In the genomic region with DNA sequence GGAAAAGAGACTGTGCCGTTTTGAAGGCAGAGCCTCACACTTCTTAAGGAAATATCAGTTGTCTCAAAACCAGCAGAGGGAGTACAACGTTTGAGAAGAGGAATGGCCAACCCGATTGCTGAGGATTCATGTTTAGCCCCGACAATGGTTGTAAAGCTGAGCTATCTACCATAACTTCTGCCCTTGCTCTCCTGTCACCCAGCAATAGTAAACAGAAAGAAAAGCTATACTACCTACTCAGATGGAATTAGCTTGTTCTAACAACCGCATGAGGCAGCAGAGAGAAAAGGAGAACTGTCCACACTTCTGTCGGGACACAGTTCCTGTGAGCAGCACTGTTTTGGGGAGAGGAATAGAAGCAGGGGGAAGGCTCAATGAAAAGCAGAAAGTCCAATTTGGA, we compare ENCODE assay signal across 8 cellular contexts.
DNase-seq lines count a peak whose midpoint lies in the region; ATAC-seq and TF ChIP-seq lines count a peak whose summit lies in the region.

No MANE protein-coding gene starts in this region.

- H3K18ac ChIP-seq in H9 (ENCODE audit: insufficient read length, low read depth, low read length) (no peak overlapping the region), trophoblast cell (ENCODE audit: low read length) (no peak overlapping the region)

- peak; percentile 49 for ATAC-seq in activated CD8-positive, alpha-beta T cell treated with anti-CD3 and anti-CD28 coated beads for 36 hours
- ATAC-seq in GM18511 (IDR thresholded peaks at IDR 0.05; ENCODE audit: unreplicated experiment) (no peak), HG03139 (IDR thresholded peaks at IDR 0.05; ENCODE audit: unreplicated experiment) (no peak)

- no peak overlapping the region for H3K56ac ChIP-seq in H9 (ENCODE audit: insufficient read length, low read depth, low read length)

- H3K4me2 ChIP-seq in H9 (ENCODE audit: insufficient read depth, insufficient read length, low read length) (no peak overlapping the region), trophoblast cell (ENCODE audit: low read length) (no peak overlapping the region)

- H2AFZ ChIP-seq in H9 (ENCODE audit: low read length) (no peak overlapping the region), trophoblast cell (ENCODE audit: insufficient read depth, low read length, poor library complexity) (no peak overlapping the region)

- H4K91ac ChIP-seq in H9 (ENCODE audit: insufficient read length, low read depth, low read length) (no peak overlapping the region), trophoblast cell (ENCODE audit: low read depth, low read length) (no peak overlapping the region)

- intact Hi-C loops in activated CD8-positive, alpha-beta T cell treated with anti-CD3 and anti-CD28 coated beads for 36 hours (cut with micrococcal nuclease), result no loop called here
- intact Hi-C loops in posterior vena cava (cut with DNase I), result loop anchor here in 1 of 2 donors (5.0 kb wide), 1 partner anchor 37 kb away; no protein-coding TSS in a partner anchor

- peaks cover 8% of the 10 kb centered on the region; the same call in 1 of the 2 replicates for H3K79me2 ChIP-seq in H9 (ENCODE audit: insufficient read depth, low read length)
- peaks cover 4% of the 10 kb centered on the region for H3K79me2 ChIP-seq in trophoblast cell (ENCODE audit: control insufficient read depth, insufficient read depth, low read length, poor library complexity)

- H3K27ac ChIP-seq in H9 (ENCODE audit: insufficient read length, low read depth, low read length) (no peak overlapping the region), trophoblast cell (ENCODE audit: low read depth, low read length) (no peak overlapping the region)

- no peaks in the 10 kb centered on the region for H4K20me1 ChIP-seq in H9 (ENCODE audit: control insufficient read depth, insufficient read depth, insufficient read length)

- H3K36me3 Mint-ChIP-seq in H9 (ENCODE audit: insufficient read depth in 1 of 3, low read depth in 3 of 3) (peaks cover 22 to 27% (median 25%) of the 10 kb centered on the region in 3 experiments), glutamatergic neuron (ENCODE audit: unreplicated experiment) (peaks cover 5% of the 10 kb centered on the region)
- H3K36me3 Mint-ChIP-seq in activated CD8-positive, alpha-beta T cell treated with anti-CD3 and anti-CD28 coated beads for 36 hours (ENCODE audit: low read depth), result peaks cover 35% of the 10 kb centered on the region

- H2AK5ac ChIP-seq in H9 (ENCODE audit: insufficient read length, low read length) (no peak overlapping the region), trophoblast cell (ENCODE audit: low read length) (no peak overlapping the region)

- H4K8ac ChIP-seq in H9 (replicated peaks; ENCODE audit: insufficient read length, low read depth, low read length) (no peak overlapping the region), trophoblast cell (ENCODE audit: low read depth, low read length) (no peak overlapping the region)

- H3K4me3 ChIP-seq in trophoblast cell (ENCODE audit: low read depth, low read length), result no peak overlapping the region

- POLR2A ChIA-PET in activated CD8-positive, alpha-beta T cell treated with anti-CD3 and anti-CD28 coated beads for 36 hours (lab: Charles Lee), result interaction anchor here (1.2 to 3.1 kb wide), 2 partner anchors 9 to 11 kb away, joined by 3 to 14 read pairs; no protein-coding TSS in a partner anchor

- H3K4ac ChIP-seq in H9 (ENCODE audit: low read depth, low read length), result no peak overlapping the region
- H3K4ac ChIP-seq in trophoblast cell (ENCODE audit: low read depth, low read length), result peak overlapping the region; percentile 64

- peaks cover 19 to 33% of the 10 kb centered on the region in 2 experiments for H3K36me3 ChIP-seq in trophoblast cell (ENCODE audit: control insufficient read depth in 1 of 2, insufficient read depth in 2 of 2, low read length in 2 of 2)

- H3K23me2 ChIP-seq in H9 (ENCODE audit: insufficient read length, low read depth, low read length, poor library complexity, severe bottlenecking), result no peaks in the 10 kb centered on the region

- H3K14ac ChIP-seq in H9 (ENCODE audit: insufficient read depth, low read length), result no peak overlapping the region
- H3K14ac ChIP-seq in trophoblast cell (ENCODE audit: low read length), result no peak overlapping the region

- H3K23ac ChIP-seq in H9 (ENCODE audit: insufficient read length, low read depth, low read length) (no peak overlapping the region), trophoblast cell (ENCODE audit: low read length) (no peak overlapping the region)

- H3K4me1 ChIP-seq in H9 (ENCODE audit: insufficient read depth, low read length) (peaks cover 9% of the 10 kb centered on the region; the same call in 1 of the 2 replicates), trophoblast cell (ENCODE audit: control insufficient read depth in 1 of 2, insufficient read depth in 2 of 2, low read length in 2 of 2) (peaks cover 1 to 2% of the 10 kb centered on the region in 2 experiments)

- H2BK12ac ChIP-seq in H9 (ENCODE audit: insufficient read length, low read depth, low read length), result no peak overlapping the region
- no peak overlapping the region for H2BK12ac ChIP-seq in trophoblast cell (ENCODE audit: low read length)

- no peak overlapping the region for H2BK20ac ChIP-seq in H9 (ENCODE audit: low read depth, low read length, poor library complexity, severe bottlenecking)

- H2BK120ac ChIP-seq in H9 (ENCODE audit: low read depth, low read length, poor library complexity, severe bottlenecking) (no peak overlapping the region), trophoblast cell (ENCODE audit: insufficient read depth, low read length, poor library complexity) (no peak overlapping the region)

- peak overlapping the region in 1 of 2 experiments; percentile 63; a peak in 1 of 5 replicates for H3K4me3 Mint-ChIP-seq in H9
- H3K4me3 Mint-ChIP-seq in activated CD8-positive, alpha-beta T cell treated with anti-CD3 and anti-CD28 coated beads for 36 hours, result no peak overlapping the region
- H3K4me3 Mint-ChIP-seq in glutamatergic neuron (ENCODE audit: unreplicated experiment), result peak overlapping the region; percentile 61

- TF ChIP-seq CTCF in H9 (conservative IDR thresholded peaks at IDR 0.05) (peak; percentile 59), glutamatergic neuron (IDR thresholded peaks at IDR 0.05; ENCODE audit: partially characterized antibody, unreplicated experiment) (no peak)
- TF ChIP-seq CTCF in activated CD8-positive, alpha-beta T cell treated with anti-CD3 and anti-CD28 coated beads for 36 hours (IDR thresholded peaks at IDR 0.05), result peak; percentile 42

- H3K27me3 ChIP-seq in H9 (ENCODE audit: insufficient read depth, low read length) (no peaks in the 10 kb centered on the region), trophoblast cell (ENCODE audit: insufficient read depth, low read length) (no peaks in the 10 kb centered on the region)

- DNase-seq in AG20443 (ENCODE audit: low spot score), result peak; percentile 40
- DNase-seq in H9, result no peak
- no peak for DNase-seq in activated CD8-positive, alpha-beta T cell treated with anti-CD3 and anti-CD28 coated beads for 36 hours
- DNase-seq in glutamatergic neuron, result no peak
- DNase-seq in trophoblast cell, result peak in 1 of 2 donors; percentile 50
- DNase-seq in posterior vena cava (ENCODE audit: low spot score), result no peak

- H3K4me1 Mint-ChIP-seq in H9 (peaks cover 56 to 59% of the 10 kb centered on the region in 2 experiments), glutamatergic neuron (ENCODE audit: low read depth, unreplicated experiment) (peaks cover 29% of the 10 kb centered on the region)
- peaks cover 55% of the 10 kb centered on the region for H3K4me1 Mint-ChIP-seq in activated CD8-positive, alpha-beta T cell treated with anti-CD3 and anti-CD28 coated beads for 36 hours (ENCODE audit: low read depth)

- no peak overlapping the region for H4K12ac ChIP-seq in trophoblast cell (ENCODE audit: low read depth, low read length)

- H2BK5ac ChIP-seq in H9 (ENCODE audit: insufficient read length, low read length) (no peak overlapping the region), trophoblast cell (ENCODE audit: low read depth, low read length, poor library complexity) (no peak overlapping the region)

- H3K9me3 ChIP-seq in H9 (ENCODE audit: control insufficient read depth, low read depth, low read length) (no peaks in the 10 kb centered on the region), trophoblast cell (ENCODE audit: insufficient read depth, low read depth, low read length) (no peaks in the 10 kb centered on the region)

- no CpG with 5 or more reads among the region's 6 CpGs for WGBS in H9 (ENCODE audit: extremely low coverage, insufficient read length, low lambda C conversion rate)
- no CpG with 5 or more reads among the region's 6 CpGs for WGBS in trophoblast cell (ENCODE audit: extremely low coverage, insufficient coverage, insufficient read length)

- CTCF ChIA-PET in activated CD8-positive, alpha-beta T cell treated with anti-CD3 and anti-CD28 coated beads for 36 hours (lab: Charles Lee), result interaction anchor here (0.7 to 4.8 kb wide), 19 partner anchors 11 to 440 kb away, joined by 3 to 47 read pairs (median 4); no protein-coding TSS in a partner anchor

- H3K27me3 Mint-ChIP-seq in H9 (ENCODE audit: low read depth) (no peaks in the 10 kb centered on the region), glutamatergic neuron (ENCODE audit: unreplicated experiment) (peaks cover 11% of the 10 kb centered on the region)
- no peaks in the 10 kb centered on the region for H3K27me3 Mint-ChIP-seq in activated CD8-positive, alpha-beta T cell treated with anti-CD3 and anti-CD28 coated beads for 36 hours

- H3K9ac ChIP-seq in H9 (ENCODE audit: extremely low read depth, insufficient read length, low read length), result no peak overlapping the region
- no peak overlapping the region for H3K9ac ChIP-seq in trophoblast cell (ENCODE audit: low read length)

- H4K5ac ChIP-seq in H9 (ENCODE audit: insufficient read length, low read depth, low read length), result no peak overlapping the region

- H3K79me1 ChIP-seq in H9 (ENCODE audit: insufficient read depth, low read depth, low read length, poor library complexity, severe bottlenecking), result peaks cover 4% of the 10 kb centered on the region
- H3K79me1 ChIP-seq in trophoblast cell (ENCODE audit: low read length), result peaks cover 1% of the 10 kb centered on the region

- H3K27ac Mint-ChIP-seq in H9 (peak overlapping the region; percentile 63 to 94 (median 84); a peak in 6 of 7 replicates), glutamatergic neuron (ENCODE audit: unreplicated experiment) (peak overlapping the region; percentile 66)
- peak overlapping the region; percentile 58 for H3K27ac Mint-ChIP-seq in activated CD8-positive, alpha-beta T cell treated with anti-CD3 and anti-CD28 coated beads for 36 hours

- H2BK15ac ChIP-seq in H9 (ENCODE audit: low read depth, low read length), result no peak overlapping the region

- H3T11ph ChIP-seq in H9 (ENCODE audit: low read length), result no peak overlapping the region

- H3K9me3 Mint-ChIP-seq in H9 (no peaks in the 10 kb centered on the region; a peak in 1 of 5 replicates), glutamatergic neuron (ENCODE audit: unreplicated experiment) (peaks cover 15% of the 10 kb centered on the region)
- H3K9me3 Mint-ChIP-seq in activated CD8-positive, alpha-beta T cell treated with anti-CD3 and anti-CD28 coated beads for 36 hours, result no peaks in the 10 kb centered on the region
